Comparison of ENCODE assay signal across 18 cellular contexts in the genomic region with DNA sequence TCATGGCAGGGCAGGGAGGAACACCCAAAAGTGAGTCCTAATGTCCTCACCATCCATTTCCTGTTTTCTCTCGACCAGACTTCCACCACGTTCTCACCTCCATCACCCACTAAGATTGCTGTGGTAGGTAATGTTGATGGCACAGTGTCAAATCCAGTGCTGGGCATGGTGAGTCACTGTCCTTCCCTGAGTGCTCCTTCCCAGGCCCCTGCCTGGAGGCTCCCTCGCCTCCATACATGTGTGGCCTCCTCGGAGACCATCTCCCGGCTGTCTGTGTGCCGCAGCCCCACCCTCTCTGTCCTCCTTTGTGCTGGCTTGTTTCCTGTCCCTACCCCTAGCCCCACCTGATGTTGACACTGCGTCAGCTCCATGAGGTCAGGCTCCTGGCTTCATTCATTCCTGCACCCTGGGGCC.
DNase-seq lines count a peak whose midpoint lies in the region; ATAC-seq and TF ChIP-seq lines count a peak whose summit lies in the region.
"Had no signal": no experiment of that assay in that cellular context is flagged by ENCODE, and none has a peak within 500 bp of the region (broad histone marks: within the 10 kb centered on the region; RNA-seq: fewer than 3 reads in every experiment).

No MANE protein-coding gene starts in this region.

- no peaks in the 10 kb centered on the region for H3K36me3 ChIP-seq in thyroid gland
- no peaks in the 10 kb centered on the region for H3K36me3 ChIP-seq in ovary
- H3K36me3 ChIP-seq: colonic mucosa had no signal

- ATAC-seq in T-helper 17 cell: no peak
- ATAC-seq in GM19455 (IDR thresholded peaks at IDR 0.05; ENCODE audit: unreplicated experiment): no peak
- ATAC-seq: activated CD8-positive, alpha-beta memory T cell treated with anti-CD3 and anti-CD28 coated beads, Interleukin-2, amount 10 ng/mL, durations not matched to agents 7 days and 5 days; sciatic nerve had no signal

- DNase-seq in Jurkat, Clone E6-1 (ENCODE audit: low read depth, low spot score): no peak
- DNase-seq in T-helper 17 cell (no peak), glomerular visceral epithelial cell (ENCODE audit: extremely low spot score) (peak; percentile 39), thyroid gland (no peak), NAMALWA (ENCODE audit: low spot score) (no peak), ovary (no peak)
- DNase-seq: activated CD4-positive, alpha-beta T cell treated with anti-CD3 and anti-CD28 coated beads for 4 hours; activated CD8-positive, alpha-beta memory T cell treated with anti-CD3 and anti-CD28 coated beads, Interleukin-2, amount 10 ng/mL, durations not matched to agents 7 days and 5 days; activated naive CD8-positive, alpha-beta T cell treated with anti-CD3 and anti-CD28 coated beads for 36 hours; colonic mucosa; H7; immature natural killer cell; NCI-H1092 treated with DMSO at 0.1 percent for 48 hours; NCI-H2081 had no signal

- no peaks in the 10 kb centered on the region for H3K27me3 ChIP-seq in thyroid gland
- no peaks in the 10 kb centered on the region for H3K27me3 ChIP-seq in ovary
- H3K27me3 ChIP-seq: colonic mucosa had no signal

- peak overlapping the region; percentile 23 for H3K4me3 ChIP-seq in Jurkat, Clone E6-1 (ENCODE audit: low read length)
- H3K4me3 ChIP-seq in thyroid gland (replicated peaks in 1 of 3) (no peak overlapping the region), ovary (no peak overlapping the region)
- H3K4me3 ChIP-seq: colonic mucosa had no signal

- peak overlapping the region in 2 of 3 donors; percentile 29 to 71 for H3K27ac ChIP-seq in thyroid gland
- H3K27ac ChIP-seq in ovary: no peak overlapping the region
- H3K27ac ChIP-seq: colonic mucosa, KMS-11 had no signal

- H3K27me3 Mint-ChIP-seq in T-helper 17 cell: peaks cover 63% of the 10 kb centered on the region

- H3K4me1 Mint-ChIP-seq in T-helper 17 cell: peaks cover 9% of the 10 kb centered on the region
- H3K4me1 Mint-ChIP-seq: activated naive CD8-positive, alpha-beta T cell treated with anti-CD3 and anti-CD28 coated beads for 36 hours; brain had no signal

- no peaks in the 10 kb centered on the region for H3K36me3 Mint-ChIP-seq in T-helper 17 cell (ENCODE audit: low read depth)
- H3K36me3 Mint-ChIP-seq: activated naive CD8-positive, alpha-beta T cell treated with anti-CD3 and anti-CD28 coated beads for 36 hours; brain; immature natural killer cell had no signal

- TF ChIP-seq CTCF in thyroid gland (IDR thresholded peaks at IDR 0.05): no peak
- TF ChIP-seq CTCF in ovary (IDR thresholded peaks at IDR 0.05): no peak

- H3K27ac Mint-ChIP-seq in T-helper 17 cell: peak overlapping the region; percentile 74
- H3K27ac Mint-ChIP-seq: activated CD8-positive, alpha-beta memory T cell treated with anti-CD3 and anti-CD28 coated beads, Interleukin-2, amount 10 ng/mL, durations not matched to agents 7 days and 5 days; activated naive CD8-positive, alpha-beta T cell treated with anti-CD3 and anti-CD28 coated beads for 36 hours; brain; immature natural killer cell had no signal

- no peak for TF ChIP-seq EP300 in ovary (IDR thresholded peaks at IDR 0.05)

- intact Hi-C loops in thyroid gland (cut with DNase I): no loop called here
- intact Hi-C loops in ovary (cut with DNase I): no loop called here

- 76 to 77% methylated on average over 7 of the region's 7 CpGs for WGBS in thyroid gland, 2 donors
- WGBS in ovary, 3 donors: 85 to 92% (median 89%) methylated on average over 7 of the region's 7 CpGs

- H3K4me1 ChIP-seq in thyroid gland (peaks cover 8 to 10% of the 10 kb centered on the region in 2 donors), ovary (ENCODE audit: insufficient read depth) (no peaks in the 10 kb centered on the region)
- H3K4me1 ChIP-seq: colonic mucosa had no signal

- H3K4me3 Mint-ChIP-seq in T-helper 17 cell: no peak overlapping the region
- H3K4me3 Mint-ChIP-seq: activated CD8-positive, alpha-beta memory T cell treated with anti-CD3 and anti-CD28 coated beads, Interleukin-2, amount 10 ng/mL, durations not matched to agents 7 days and 5 days; activated naive CD8-positive, alpha-beta T cell treated with anti-CD3 and anti-CD28 coated beads for 36 hours; brain had no signal

- TF ChIP-seq POLR2A in thyroid gland (IDR thresholded peaks at IDR 0.05) (no peak), ovary (IDR thresholded peaks at IDR 0.05) (no peak)

- H3K9me3 ChIP-seq in T-helper 17 cell (ENCODE audit: control insufficient read depth, low read length, poor library complexity, severe bottlenecking) (no peaks in the 10 kb centered on the region), thyroid gland (no peaks in the 10 kb centered on the region), ovary (no peaks in the 10 kb centered on the region)
- H3K9me3 ChIP-seq: colonic mucosa had no signal

Comparison
In these comparisons a context has a peak if more than half of its experiments do, and no peak if none do; other contexts are left out.
1. H3K27ac ChIP-seq: peak in thyroid gland (2 of 3); none in ovary (0 of 2).